In the genomic region with DNA sequence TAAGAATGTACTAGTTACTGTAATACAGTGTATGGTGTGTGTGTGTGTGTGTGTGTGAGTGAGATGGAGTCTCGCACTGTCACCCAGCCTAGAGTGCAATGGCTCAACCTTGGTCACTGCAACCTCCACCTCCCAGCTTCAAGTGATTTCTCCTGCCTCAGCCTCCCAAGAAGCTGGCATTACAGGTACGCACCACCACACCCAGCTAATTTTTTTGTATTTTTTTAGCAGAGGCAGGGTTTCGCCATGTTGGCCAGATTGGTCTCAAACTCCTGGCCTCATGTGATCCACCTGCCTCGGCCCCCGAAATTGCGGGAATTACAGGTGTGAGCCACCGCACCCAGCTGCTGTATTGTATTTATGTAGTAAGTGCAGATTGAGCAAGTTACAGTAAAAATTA, we compare ENCODE assay signal across 21 cellular contexts. TPM values are rescaled to one million over a fixed set of nuclear protein-coding genes. Genes with fewer than 3 reads are reported as not detected.
DNase-seq lines count a peak whose midpoint lies in the region; ATAC-seq and TF ChIP-seq lines count a peak whose summit lies in the region.
"Had no signal": no experiment of that assay in that cellular context is flagged by ENCODE, and none has a peak within 500 bp of the region (broad histone marks: within the 10 kb centered on the region; RNA-seq: fewer than 3 reads in every experiment).

No MANE protein-coding gene starts in this region.

- H4K91ac ChIP-seq in trophoblast cell (ENCODE audit: low read depth, low read length) = no peak overlapping the region

- DNase-seq in T-helper 2 cell treated with Interferon-gamma antibody and Interleukin-4, amounts not matched to agents 5 μg/mL and 100 μg/mL, for 36 hours (ENCODE audit: low spot score) = no peak
- no peak for DNase-seq in T-helper 2 cell
- DNase-seq in natural killer cell treated with Interleukin-12 subunit alpha and Interleukin-12 subunit beta and Interleukin-15 and Interleukin-18, amount 100 ng/mL, for 72 hours (ENCODE audit: low spot score) = no peak
- no peak for DNase-seq in natural killer cell
- DNase-seq in trophoblast cell = no peak
- no peak for DNase-seq in NCI-H2227 treated with DMSO at 0.1 percent for 48 hours (lab: John Stamatoyannopoulos, UW)
- no peak for DNase-seq in SW480 (ENCODE audit: low spot score)
- DNase-seq: 8988T; activated effector memory CD4-positive, alpha-beta T cell treated with anti-CD3 and anti-CD28 coated beads, Interleukin-2, amount 50 U/mL, for 16 hours; amniotic stem cell; CD8-positive, alpha-beta memory T cell; DMS 273 treated with DMSO at 0.1 percent for 48 hours; IMR-90; left ventricle myocardium superior; NCI-H2029 treated with DMSO at 0.1 percent for 48 hours; NCI-H526 treated with DMSO at 0.1 percent for 48 hours; SIG-M5; stimulated activated naive CD4-positive, alpha-beta T cell treated with Interleukin-2 at 50 U/mL for 16 hours; T-cell had no signal

- H2BK5ac ChIP-seq in trophoblast cell (ENCODE audit: low read depth, low read length, poor library complexity) = no peak overlapping the region

- no peak overlapping the region for H3K18ac ChIP-seq in trophoblast cell (ENCODE audit: low read length)

- no peak overlapping the region for H2AK5ac ChIP-seq in trophoblast cell (ENCODE audit: low read length)

- WGBS in trophoblast cell (ENCODE audit: extremely low coverage, insufficient coverage, insufficient read length) = no CpG with 5 or more reads among the region's 7 CpGs

- H2AFZ ChIP-seq in trophoblast cell (ENCODE audit: insufficient read depth, low read length, poor library complexity) = no peak overlapping the region

- H3K9me3 ChIP-seq in trophoblast cell (ENCODE audit: insufficient read depth, low read depth, low read length) = no peaks in the 10 kb centered on the region

- H3K79me2 ChIP-seq in trophoblast cell (ENCODE audit: control insufficient read depth, insufficient read depth, low read length, poor library complexity) = peaks cover 19% of the 10 kb centered on the region

- no peak overlapping the region for H3K4me2 ChIP-seq in trophoblast cell (ENCODE audit: low read length)

- peak overlapping the region; percentile 96 for H3K4ac ChIP-seq in trophoblast cell (ENCODE audit: low read depth, low read length)

- H3K27me3 ChIP-seq in trophoblast cell (ENCODE audit: insufficient read depth, low read length) = no peaks in the 10 kb centered on the region

- H4K8ac ChIP-seq in trophoblast cell (ENCODE audit: low read depth, low read length) = no peak overlapping the region

- H3K79me1 ChIP-seq in trophoblast cell (ENCODE audit: low read length) = peaks cover 6% of the 10 kb centered on the region

- TF ChIP-seq CTCF in natural killer cell (IDR thresholded peaks at IDR 0.05) = no peak

- H3K36me3 ChIP-seq in trophoblast cell (ENCODE audit: control insufficient read depth in 1 of 2, insufficient read depth in 2 of 2, low read length in 2 of 2) = peaks cover 7 to 11% of the 10 kb centered on the region in 2 experiments

- no peak overlapping the region for H2BK12ac ChIP-seq in trophoblast cell (ENCODE audit: low read length)

- H3K9me3 Mint-ChIP-seq in T-helper 2 cell treated with Interferon-gamma antibody and Interleukin-4, amounts not matched to agents 5 μg/mL and 100 μg/mL, for 36 hours = no peaks in the 10 kb centered on the region
- no peaks in the 10 kb centered on the region for H3K9me3 Mint-ChIP-seq in natural killer cell treated with Interleukin-12 subunit alpha and Interleukin-12 subunit beta and Interleukin-15 and Interleukin-18, amount 100 ng/mL, for 72 hours
- no peaks in the 10 kb centered on the region for H3K9me3 Mint-ChIP-seq in natural killer cell
- H3K9me3 Mint-ChIP-seq in activated naive CD8-positive, alpha-beta T cell (ENCODE audit: low read depth) = no peaks in the 10 kb centered on the region
- H3K9me3 Mint-ChIP-seq: CD8-positive, alpha-beta memory T cell; T-cell had no signal

- no peak overlapping the region for H2BK120ac ChIP-seq in trophoblast cell (ENCODE audit: insufficient read depth, low read length, poor library complexity)

- no peak overlapping the region for H3K4me3 ChIP-seq in trophoblast cell (ENCODE audit: low read depth, low read length)

- no peak overlapping the region for H4K12ac ChIP-seq in trophoblast cell (ENCODE audit: low read depth, low read length)

- no peak overlapping the region for H3K27ac ChIP-seq in trophoblast cell (ENCODE audit: low read depth, low read length)

- H3K14ac ChIP-seq in trophoblast cell (ENCODE audit: low read length) = no peak overlapping the region

- peaks cover 50% of the 10 kb centered on the region for H3K4me1 Mint-ChIP-seq in T-helper 2 cell treated with Interferon-gamma antibody and Interleukin-4, amounts not matched to agents 5 μg/mL and 100 μg/mL, for 36 hours (ENCODE audit: low read depth)
- peaks cover 27 to 39% of the 10 kb centered on the region in 2 donors for H3K4me1 Mint-ChIP-seq in natural killer cell treated with Interleukin-12 subunit alpha and Interleukin-12 subunit beta and Interleukin-15 and Interleukin-18, amount 100 ng/mL, for 72 hours (ENCODE audit: low read depth in 2 of 2)
- H3K4me1 Mint-ChIP-seq in natural killer cell = peaks cover 39 to 50% of the 10 kb centered on the region in 2 donors
- H3K4me1 Mint-ChIP-seq in activated naive CD8-positive, alpha-beta T cell (ENCODE audit: low read depth) = peaks cover 73% of the 10 kb centered on the region

- H3K9ac ChIP-seq in trophoblast cell (ENCODE audit: low read length) = no peak overlapping the region

- H3K27me3 Mint-ChIP-seq in T-helper 2 cell treated with Interferon-gamma antibody and Interleukin-4, amounts not matched to agents 5 μg/mL and 100 μg/mL, for 36 hours (ENCODE audit: low read depth) = no peaks in the 10 kb centered on the region
- no peaks in the 10 kb centered on the region for H3K27me3 Mint-ChIP-seq in natural killer cell treated with Interleukin-12 subunit alpha and Interleukin-12 subunit beta and Interleukin-15 and Interleukin-18, amount 100 ng/mL, for 72 hours
- no peaks in the 10 kb centered on the region for H3K27me3 Mint-ChIP-seq in natural killer cell (ENCODE audit: low read depth in 2 of 2)
- H3K27me3 Mint-ChIP-seq in activated naive CD8-positive, alpha-beta T cell = no peaks in the 10 kb centered on the region
- H3K27me3 Mint-ChIP-seq: T-cell had no signal

- H3K23ac ChIP-seq in trophoblast cell (ENCODE audit: low read length) = no peak overlapping the region

- H3K4me3 Mint-ChIP-seq in T-helper 2 cell treated with Interferon-gamma antibody and Interleukin-4, amounts not matched to agents 5 μg/mL and 100 μg/mL, for 36 hours = peak overlapping the region; percentile 100
- H3K4me3 Mint-ChIP-seq in natural killer cell treated with Interleukin-12 subunit alpha and Interleukin-12 subunit beta and Interleukin-15 and Interleukin-18, amount 100 ng/mL, for 72 hours = no peak overlapping the region
- no peak overlapping the region for H3K4me3 Mint-ChIP-seq in natural killer cell
- H3K4me3 Mint-ChIP-seq in activated naive CD8-positive, alpha-beta T cell = peak overlapping the region; percentile 100

- H3K36me3 Mint-ChIP-seq in T-helper 2 cell treated with Interferon-gamma antibody and Interleukin-4, amounts not matched to agents 5 μg/mL and 100 μg/mL, for 36 hours (ENCODE audit: low read depth) = peaks cover 35% of the 10 kb centered on the region
- no peaks in the 10 kb centered on the region for H3K36me3 Mint-ChIP-seq in natural killer cell treated with Interleukin-12 subunit alpha and Interleukin-12 subunit beta and Interleukin-15 and Interleukin-18, amount 100 ng/mL, for 72 hours
- no peaks in the 10 kb centered on the region for H3K36me3 Mint-ChIP-seq in natural killer cell
- peaks cover 6% of the 10 kb centered on the region for H3K36me3 Mint-ChIP-seq in activated naive CD8-positive, alpha-beta T cell

- intact Hi-C loops in natural killer cell (cut with micrococcal nuclease) = loop anchor here (5.0 kb wide), 1 partner anchor 144 kb away; the partner anchor contains the start of gene ANKRD13C

- H3K27ac Mint-ChIP-seq in T-helper 2 cell treated with Interferon-gamma antibody and Interleukin-4, amounts not matched to agents 5 μg/mL and 100 μg/mL, for 36 hours = no peak overlapping the region
- H3K27ac Mint-ChIP-seq in natural killer cell treated with Interleukin-12 subunit alpha and Interleukin-12 subunit beta and Interleukin-15 and Interleukin-18, amount 100 ng/mL, for 72 hours = peak overlapping the region; percentile 97 to 99
- peak overlapping the region in 1 of 2 donors; percentile 99 for H3K27ac Mint-ChIP-seq in natural killer cell
- peak overlapping the region; percentile 34 for H3K27ac Mint-ChIP-seq in activated naive CD8-positive, alpha-beta T cell

- no peak for ATAC-seq in natural killer cell treated with Interleukin-12 subunit alpha and Interleukin-12 subunit beta and Interleukin-15 and Interleukin-18, amount 100 ng/mL, for 72 hours
- ATAC-seq in natural killer cell = no peak
- ATAC-seq: activated CD4-positive, CD25-positive, alpha-beta regulatory T cell treated with anti-CD3 and anti-CD28 coated beads, Interleukin-2, amount 50 U/mL, for 24 hours; left ventricle myocardium superior; T-cell had no signal

- no peaks in the 10 kb centered on the region for H3K4me1 ChIP-seq in trophoblast cell (ENCODE audit: control insufficient read depth in 1 of 2, insufficient read depth in 2 of 2, low read length in 2 of 2)

RNA-seq across cellular contexts. Expression of gene LRRC40, which starts 2.9 kb away (rescaled TPM):
- 10 to 100 TPM; 18.2 to 20.4 TPM for total RNA-seq in natural killer cell treated with Interleukin-12 subunit alpha and Interleukin-12 subunit beta and Interleukin-15 and Interleukin-18, amount 100 ng/mL, for 72 hours
- total RNA-seq in natural killer cell = 10 to 100 TPM; 15.5 to 18.4 (median 16.5) TPM
- polyA plus RNA-seq in trophoblast cell (2013) = 19.5 and 19.8 TPM in 2 replicates

RNA-seq across cellular contexts. Expression of gene SRSF11, which starts 12.9 kb away (rescaled TPM):
- total RNA-seq in natural killer cell treated with Interleukin-12 subunit alpha and Interleukin-12 subunit beta and Interleukin-15 and Interleukin-18, amount 100 ng/mL, for 72 hours = 100 to 1,000 TPM; 165 to 218 TPM
- 100 to 1,000 TPM; 347 to 374 (median 359) TPM for total RNA-seq in natural killer cell
- 235 and 271 TPM in 2 replicates for polyA plus RNA-seq in trophoblast cell (2013)

Comparison
In these comparisons a context has a peak if more than half of its experiments do, and no peak if none do; other contexts are left out.
1. H3K4me3 Mint-ChIP-seq: peak in T-helper 2 cell treated with Interferon-gamma antibody and Interleukin-4, amounts not matched to agents 5 μg/mL and 100 μg/mL, for 36 hours (single experiment) and activated naive CD8-positive, alpha-beta T cell (single experiment); none in natural killer cell treated with Interleukin-12 subunit alpha and Interleukin-12 subunit beta and Interleukin-15 and Interleukin-18, amount 100 ng/mL, for 72 hours (single experiment) and natural killer cell (single experiment).